In genomic region chr20:42553374-42553773, GRCh38 we compare ENCODE assay signal across 14 cellular contexts.
"Had no signal": no experiment of that assay in that cellular context is flagged by ENCODE, and none has a peak within 500 bp of the region (broad histone marks: within the 10 kb centered on the region; RNA-seq: fewer than 3 reads in every experiment).

No MANE protein-coding gene starts in this region.

- H3K9me3 Mint-ChIP-seq: neural progenitor cell had no signal

- ATAC-seq: activated CD4-positive, alpha-beta T cell treated with anti-CD3 and anti-CD28 coated beads for 36 hours; activated naive CD4-positive, alpha-beta T cell treated with anti-CD3 and anti-CD28 coated beads, Interleukin-2, amount 50 U/mL, for 72 hours; left ventricle myocardium superior had no signal

- H3K36me3 ChIP-seq: brain microvascular endothelial cell, neural progenitor cell, ovary, stomach, thoracic aorta had no signal

- H3K27ac ChIP-seq: brain microvascular endothelial cell, neural progenitor cell, ovary, stomach, thoracic aorta, VCaP had no signal

- H3K4me2 ChIP-seq: neural progenitor cell had no signal

- H3K9ac ChIP-seq: neural progenitor cell had no signal

- H3K36me3 Mint-ChIP-seq: activated naive CD4-positive, alpha-beta T cell treated with anti-CD3 and anti-CD28 coated beads, Interleukin-2, amount 50 U/mL, for 72 hours; neural progenitor cell had no signal

- H3K4me3 Mint-ChIP-seq: activated CD4-positive, alpha-beta T cell treated with anti-CD3 and anti-CD28 coated beads for 36 hours; neural progenitor cell had no signal

- H3K4me1 ChIP-seq: neural progenitor cell had no signal

- H3K4me1 Mint-ChIP-seq: neural progenitor cell had no signal

- DNase-seq: activated CD4-positive, alpha-beta T cell treated with anti-CD3 and anti-CD28 coated beads for 36 hours; brain microvascular endothelial cell; erythroblast; hippocampal formation; left ventricle myocardium superior; ovary; retina; stimulated activated CD4-positive, alpha-beta T cell treated with anti-CD3 and anti-CD28 coated beads, Interleukin-4, amount 100 ng/mL, for 4 hours; stomach had no signal

- H3K27me3 ChIP-seq: brain microvascular endothelial cell, neural progenitor cell, ovary, stomach had no signal

- H3K4me3 ChIP-seq: neural progenitor cell, ovary, stomach, thoracic aorta had no signal

- H3K27ac Mint-ChIP-seq: activated CD4-positive, alpha-beta T cell treated with anti-CD3 and anti-CD28 coated beads for 36 hours; activated naive CD4-positive, alpha-beta T cell treated with anti-CD3 and anti-CD28 coated beads, Interleukin-2, amount 50 U/mL, for 72 hours; activated T-helper 2 cell treated with anti-CD3 and anti-CD28 coated beads, Interferon-gamma antibody, Interleukin-2, Interleukin-4, amounts not matched to agents 10 μg/mL and 5 μg/mL and 100 μg/mL, durations not matched to agents 14 hours and 24 hours and 36 hours; neural progenitor cell had no signal

- H2AFZ ChIP-seq: neural progenitor cell had no signal

- H3K9me3 ChIP-seq: ovary, stomach, thoracic aorta had no signal
